In the genomic region with DNA sequence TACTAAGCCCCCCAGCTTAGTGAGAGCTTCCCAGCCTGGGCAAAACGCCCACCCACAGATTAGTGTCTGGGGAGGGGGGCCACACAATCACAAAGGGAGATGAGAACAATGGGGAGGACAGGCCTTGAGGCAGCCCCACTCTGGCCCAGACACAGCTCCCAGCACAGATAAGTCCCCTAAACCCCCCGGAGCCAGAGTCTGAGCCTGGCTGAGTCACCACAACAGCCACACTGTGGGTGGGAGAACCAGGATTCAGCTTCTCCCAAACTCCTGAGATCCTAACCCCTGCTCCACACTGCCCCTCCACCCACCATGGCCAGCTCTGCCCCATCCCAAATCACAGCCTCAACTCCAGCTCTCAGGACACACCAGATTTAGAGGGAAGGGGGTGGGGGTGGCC, we compare ENCODE assay signal across 1 cellular context.
TF ChIP-seq lines count a peak whose summit lies in the region.

No MANE protein-coding gene starts in this region.

TF ChIP-seq in H1, 55 proteins besides CTCF, POLR2A, EP300 and RAD21:
- TF ChIP-seq JUND (IDR thresholded peaks at IDR 0.05; ENCODE audit: low read length), result no peak
- TF ChIP-seq PHF8 (conservative IDR thresholded peaks at IDR 0.05; ENCODE audit: low read depth, low read length), result no peak
- TF ChIP-seq NANOG (IDR thresholded peaks at IDR 0.05; ENCODE audit: insufficient read depth, low read depth, low read length, poor library complexity, severe bottlenecking), result no peak
- TF ChIP-seq SIRT6 (IDR thresholded peaks at IDR 0.05; ENCODE audit: low read length), result no peak
- TF ChIP-seq ZNF274 (IDR thresholded peaks at IDR 0.05; ENCODE audit: borderline replicate concordance, extremely low read depth, low read length), result no peak
- TF ChIP-seq FOSL1 (IDR thresholded peaks at IDR 0.05; ENCODE audit: insufficient read depth, low read depth, low read length), result no peak
- no peak for TF ChIP-seq NRF1 (IDR thresholded peaks at IDR 0.05; ENCODE audit: low read depth, low read length)
- no peak for TF ChIP-seq JUN (IDR thresholded peaks at IDR 0.05; ENCODE audit: low read depth, low read length)
- no peak for TF ChIP-seq SUZ12 (IDR thresholded peaks at IDR 0.05; ENCODE audit: low read length)
- no peak for TF ChIP-seq CBX5 (IDR thresholded peaks at IDR 0.05; ENCODE audit: low read depth, low read length)
- no peak for TF ChIP-seq SAP30 (IDR thresholded peaks at IDR 0.05; ENCODE audit: insufficient read depth, insufficient replicate concordance, low read length)
- no peak for TF ChIP-seq CHD2 (IDR thresholded peaks at IDR 0.05; ENCODE audit: low read length)
- no peak for TF ChIP-seq RXRA (IDR thresholded peaks at IDR 0.05; ENCODE audit: insufficient read depth, low read depth, low read length)
- TF ChIP-seq TAF7 (optimal IDR thresholded peaks at IDR 0.05; ENCODE audit: borderline replicate concordance, low read depth, low read length), result no peak
- no peak for TF ChIP-seq GABPA (IDR thresholded peaks at IDR 0.05; ENCODE audit: borderline replicate concordance, insufficient read depth, low read length)
- TF ChIP-seq, protein P1, sequence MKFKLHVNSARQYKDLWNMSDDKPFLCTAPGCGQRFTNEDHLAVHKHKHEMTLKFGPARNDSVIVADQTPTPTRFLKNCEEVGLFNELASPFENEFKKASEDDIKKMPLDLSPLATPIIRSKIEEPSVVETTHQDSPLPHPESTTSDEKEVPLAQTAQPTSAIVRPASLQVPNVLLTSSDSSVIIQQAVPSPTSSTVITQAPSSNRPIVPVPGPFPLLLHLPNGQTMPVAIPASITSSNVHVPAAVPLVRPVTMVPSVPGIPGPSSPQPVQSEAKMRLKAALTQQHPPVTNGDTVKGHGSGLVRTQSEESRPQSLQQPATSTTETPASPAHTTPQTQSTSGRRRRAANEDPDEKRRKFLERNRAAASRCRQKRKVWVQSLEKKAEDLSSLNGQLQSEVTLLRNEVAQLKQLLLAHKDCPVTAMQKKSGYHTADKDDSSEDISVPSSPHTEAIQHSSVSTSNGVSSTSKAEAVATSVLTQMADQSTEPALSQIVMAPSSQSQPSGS (IDR thresholded peaks at IDR 0.05; ENCODE audit: low read length), result no peak
- no peak for TF ChIP-seq POU5F1 (IDR thresholded peaks at IDR 0.05; ENCODE audit: low read depth, low read length)
